ENCODE assay signal across 24 cellular contexts in the genomic region with DNA sequence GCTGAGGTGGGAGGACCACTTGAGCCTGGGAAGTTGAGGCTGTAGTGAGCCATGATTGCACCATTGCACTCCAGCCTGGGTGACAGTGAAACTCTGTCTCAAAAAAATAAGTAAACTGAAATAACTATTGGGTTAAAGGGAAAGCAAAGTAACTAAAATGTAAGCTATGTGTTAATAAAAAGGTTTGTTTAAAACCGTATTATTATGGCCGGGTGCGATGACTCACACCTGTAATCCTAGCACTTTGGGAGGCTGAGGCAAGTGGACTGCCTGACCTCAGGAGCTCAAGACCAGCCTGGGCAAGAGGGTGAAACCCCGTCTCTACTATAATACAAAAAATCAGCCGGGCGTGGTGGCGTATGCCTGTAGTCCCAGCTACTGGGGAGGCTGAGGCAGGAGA.
"Had no signal": no experiment of that assay in that cellular context is flagged by ENCODE, and none has a peak within 500 bp of the region (broad histone marks: within the 10 kb centered on the region; RNA-seq: fewer than 3 reads in every experiment).

No MANE protein-coding gene starts in this region.

- H3K27ac ChIP-seq: brain microvascular endothelial cell, SJSA1 had no signal

- DNase-seq: activated CD4-positive, alpha-beta T cell treated with anti-CD3 and anti-CD28 coated beads for 48 hours; activated CD4-positive, alpha-beta T cell treated with anti-CD3 and anti-CD28 coated beads, Interleukin-2, amount 50 U/mL, for 4 hours; activated CD4-positive, CD25-positive, alpha-beta regulatory T cell treated with anti-CD3 and anti-CD28 coated beads, Interleukin-2, amount 50 U/mL, for 72 hours; activated CD8-positive, alpha-beta T cell treated with anti-CD3 and anti-CD28 coated beads, Interleukin-2, amount 10 ng/mL, durations not matched to agents 7 days and 5 days; activated effector memory CD4-positive, alpha-beta T cell treated with Interleukin-2 at 50 U/mL for 16 hours; activated naive CD4-positive, alpha-beta T cell; activated T-cell treated with anti-CD3 and anti-CD28 coated beads, Interleukin-2, amount 50 U/mL, for 24 hours; brain microvascular endothelial cell; central memory CD4-positive, alpha-beta T cell; Kasumi-1; MV-4-11; NCI-H1092 treated with DMSO at 0.1 percent for 48 hours; NCI-H1436; NCI-H1694 treated with DMSO at 0.1 percent for 48 hours; NCI-H2081; NCI-H446; NCI-H524; SHP77; SW 1271 had no signal

- ATAC-seq: activated CD8-positive, alpha-beta T cell treated with anti-CD3 and anti-CD28 coated beads, Interleukin-2, amount 10 ng/mL, durations not matched to agents 7 days and 5 days; SK-N-SH treated with all-trans-retinoic acid at 6 μM for 48 hours; WTC11 had no signal

- H3K4me1 Mint-ChIP-seq: activated naive CD4-positive, alpha-beta T cell treated with anti-CD3 and anti-CD28 coated beads, Interleukin-2, amount 50 U/mL, for 24 hours; WTC11 had no signal

- H3K27me3 Mint-ChIP-seq: activated naive CD4-positive, alpha-beta T cell treated with anti-CD3 and anti-CD28 coated beads, Interleukin-2, amount 50 U/mL, for 24 hours; activated T-cell treated with anti-CD3 and anti-CD28 coated beads, Interleukin-2, amount 50 U/mL, for 24 hours had no signal

- H3K9me3 ChIP-seq: SJSA1 had no signal

- H3K4me3 ChIP-seq: SJSA1 had no signal

- H3K27ac Mint-ChIP-seq: activated naive CD4-positive, alpha-beta T cell treated with anti-CD3 and anti-CD28 coated beads, Interleukin-2, amount 50 U/mL, for 24 hours; activated T-cell treated with anti-CD3 and anti-CD28 coated beads, Interleukin-2, amount 50 U/mL, for 24 hours; activated T-helper 1 cell treated with anti-CD3 and anti-CD28 coated beads, Interleukin-12 subunit alpha, Interleukin-12 subunit beta, Interleukin-2, Interleukin-4 antibody, amounts not matched to agents 30 ng/mL and 10 ng/mL and 1 ng/mL, durations not matched to agents 14 hours and 24 hours and 36 hours; WTC11 had no signal

- H3K4me3 Mint-ChIP-seq: activated CD8-positive, alpha-beta T cell treated with anti-CD3 and anti-CD28 coated beads, Interleukin-2, amount 10 ng/mL, durations not matched to agents 7 days and 5 days; activated naive CD4-positive, alpha-beta T cell treated with anti-CD3 and anti-CD28 coated beads, Interleukin-2, amount 50 U/mL, for 24 hours; activated T-cell treated with anti-CD3 and anti-CD28 coated beads, Interleukin-2, amount 50 U/mL, for 24 hours; activated T-helper 1 cell treated with anti-CD3 and anti-CD28 coated beads, Interleukin-12 subunit alpha, Interleukin-12 subunit beta, Interleukin-2, Interleukin-4 antibody, amounts not matched to agents 30 ng/mL and 10 ng/mL and 1 ng/mL, durations not matched to agents 14 hours and 24 hours and 36 hours; WTC11 had no signal
